In genomic region chrX:109472939-109473713, GRCh38 we compare ENCODE assay signal across 11 cellular contexts. TPM values are rescaled to one million over a fixed set of nuclear protein-coding genes. Genes with fewer than 3 reads are reported as not detected.
A peak's percentile ranks its signal among the peaks of the same experiment; 100 is the strongest.
DNase-seq lines count a peak whose midpoint lies in the region; FAIRE-seq and TF ChIP-seq lines count a peak whose summit lies in the region.
"Had no signal": no experiment of that assay in that cellular context is flagged by ENCODE, and none has a peak within 500 bp of the region (broad histone marks: within the 10 kb centered on the region; RNA-seq: fewer than 3 reads in every experiment).

No MANE protein-coding gene starts in this region.

- H4K91ac ChIP-seq in trophoblast cell (ENCODE audit: low read depth, low read length), result no peak overlapping the region

- peaks cover 0 to 3% of the 10 kb centered on the region in 2 experiments for H3K4me1 ChIP-seq in trophoblast cell (ENCODE audit: control insufficient read depth in 1 of 2, insufficient read depth in 2 of 2, low read length in 2 of 2)
- H3K4me1 ChIP-seq: BLaER1 had no signal

- peak overlapping the region; percentile 75 for H3K27ac ChIP-seq in brain microvascular endothelial cell
- H3K27ac ChIP-seq in trophoblast cell (ENCODE audit: low read depth, low read length), result no peak overlapping the region
- H3K27ac ChIP-seq in dorsolateral prefrontal cortex, result no peak overlapping the region
- H3K27ac ChIP-seq: BLaER1 had no signal

- no peak overlapping the region for H4K12ac ChIP-seq in trophoblast cell (ENCODE audit: low read depth, low read length)

- no peaks in the 10 kb centered on the region for H3K36me3 ChIP-seq in brain microvascular endothelial cell (replicated peaks)
- H3K36me3 ChIP-seq in trophoblast cell (ENCODE audit: control insufficient read depth in 1 of 2, insufficient read depth in 2 of 2, low read length in 2 of 2), result no peaks in the 10 kb centered on the region
- H3K36me3 ChIP-seq: BLaER1 had no signal

- H3K4me2 ChIP-seq in trophoblast cell (ENCODE audit: low read length), result no peak overlapping the region
- H3K4me2 ChIP-seq: BLaER1 had no signal

- no peak overlapping the region for H2AK5ac ChIP-seq in trophoblast cell (ENCODE audit: low read length)

- H3K18ac ChIP-seq in trophoblast cell (ENCODE audit: low read length), result no peak overlapping the region

- in situ Hi-C loops in brain microvascular endothelial cell (cut with HindIII; ENCODE audit: low pct_ligation_motif_present, low sequenced_read_pairs), result no loop called here

- no peak overlapping the region for H3K23ac ChIP-seq in trophoblast cell (ENCODE audit: low read length)

- no peaks in the 10 kb centered on the region for H3K79me1 ChIP-seq in trophoblast cell (ENCODE audit: low read length)

- no peak overlapping the region for H3K14ac ChIP-seq in trophoblast cell (ENCODE audit: low read length)

- no peaks in the 10 kb centered on the region for H3K9me3 ChIP-seq in trophoblast cell (ENCODE audit: insufficient read depth, low read depth, low read length)
- H3K9me3 ChIP-seq: BLaER1 had no signal

- no peak overlapping the region for H4K8ac ChIP-seq in trophoblast cell (ENCODE audit: low read depth, low read length)

- intact Hi-C loops in dorsolateral prefrontal cortex (cut with DNase I), result no loop called here

- H3K9ac ChIP-seq in trophoblast cell (ENCODE audit: low read length), result no peak overlapping the region
- H3K9ac ChIP-seq: BLaER1 had no signal

- DNase-seq in NCI-H524 (lab: John Stamatoyannopoulos, UW) (peak; percentile 30 to 64), NCI-H524 treated with DMSO at 0.1 percent for 48 hours (lab: John Stamatoyannopoulos, UW) (no peak), NAMALWA (ENCODE audit: low spot score) (peak; percentile 65), brain microvascular endothelial cell (peak; percentile 81), trophoblast cell (peak; percentile 3 to 44), NCI-H187 (lab: John Stamatoyannopoulos, UW) (no peak), dorsolateral prefrontal cortex (no peak), D721Med (ENCODE audit: insufficient read length, low spot score) (no peak)

- H3K4ac ChIP-seq in trophoblast cell (ENCODE audit: low read depth, low read length), result no peak overlapping the region

- FAIRE-seq in D721Med (lab: Jason Lieb, UNC), result no peak
- FAIRE-seq: TTC549 had no signal

- WGBS in trophoblast cell (ENCODE audit: extremely low coverage, insufficient coverage, insufficient read length), result no CpG with 5 or more reads among the region's 7 CpGs

- H3K79me2 ChIP-seq in trophoblast cell (ENCODE audit: control insufficient read depth, insufficient read depth, low read length, poor library complexity), result no peaks in the 10 kb centered on the region

- H3K27me3 ChIP-seq in brain microvascular endothelial cell (replicated peaks) (no peaks in the 10 kb centered on the region), trophoblast cell (ENCODE audit: insufficient read depth, low read length) (no peaks in the 10 kb centered on the region), dorsolateral prefrontal cortex (peaks cover 0 to 98% (median 57%) of the 10 kb centered on the region in 45 donors)

- H2BK5ac ChIP-seq in trophoblast cell (ENCODE audit: low read depth, low read length, poor library complexity), result no peak overlapping the region

- no peak overlapping the region for H2BK120ac ChIP-seq in trophoblast cell (ENCODE audit: insufficient read depth, low read length, poor library complexity)

- H3K4me3 ChIP-seq in brain microvascular endothelial cell (ENCODE audit: low read depth, low read length) (no peak overlapping the region), trophoblast cell (ENCODE audit: low read depth, low read length) (no peak overlapping the region), dorsolateral prefrontal cortex (no peak overlapping the region)
- H3K4me3 ChIP-seq: BLaER1 had no signal

- TF ChIP-seq CTCF in brain microvascular endothelial cell (IDR thresholded peaks at IDR 0.05; ENCODE audit: low read depth, low read length, missing control alignments), result peak; percentile 60
- TF ChIP-seq CTCF in dorsolateral prefrontal cortex (IDR thresholded peaks at IDR 0.05 in 54 of 56, conservative IDR thresholded peaks at IDR 0.05 in 2 of 56; ENCODE audit: low read depth in 1 of 56, partially characterized antibody in 56 of 56), result no peak
- TF ChIP-seq CTCF in D721Med (IDR thresholded peaks at IDR 0.05; ENCODE audit: insufficient read depth, missing control alignments), result no peak

- H2BK12ac ChIP-seq in trophoblast cell (ENCODE audit: low read length), result no peak overlapping the region

- no peak overlapping the region for H2AFZ ChIP-seq in trophoblast cell (ENCODE audit: insufficient read depth, low read length, poor library complexity)

RNA-seq across cellular contexts. Expression of gene GUCY2F, which starts 8.8 kb away (rescaled TPM):
- not detected in 2 replicates for polyA plus RNA-seq in trophoblast cell (2013)
- total RNA-seq in dorsolateral prefrontal cortex, result under 1 TPM in 9 of 120 experiments, not detected in 111; 0.10 to 0.28 (median 0.15) TPM
- polyA plus RNA-seq: neural cell had no signal

Comparison
In these comparisons a context has a peak if more than half of its experiments do, and no peak if none do; other contexts are left out.
1. DNase-seq: peak in NCI-H524 (2 of 2), NAMALWA (single experiment), brain microvascular endothelial cell (single experiment) and trophoblast cell (2 of 2); none in NCI-H524 treated with DMSO at 0.1 percent for 48 hours (single experiment), NCI-H187 (0 of 2), dorsolateral prefrontal cortex (0 of 10) and D721Med (single experiment).